ENCODE assay signal across 8 cellular contexts in the genomic region with DNA sequence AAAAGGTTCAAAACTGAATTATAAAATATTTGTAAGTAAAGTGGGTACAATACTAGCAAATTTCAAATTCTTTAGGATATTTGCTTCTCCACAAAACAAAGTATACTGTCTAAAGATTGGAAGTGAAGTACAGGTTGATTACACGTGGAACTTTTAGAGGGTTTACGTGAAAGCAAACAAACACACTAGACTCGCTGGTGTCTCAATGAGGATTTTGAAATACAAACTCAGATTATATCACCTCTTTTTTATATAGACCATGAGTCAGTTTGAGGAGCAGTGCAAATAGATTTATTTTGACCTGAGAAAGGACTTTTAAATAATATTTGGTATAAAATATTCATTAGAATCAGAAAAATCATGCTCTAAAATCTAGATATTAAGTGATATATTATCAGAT.
"Had no signal": no experiment of that assay in that cellular context is flagged by ENCODE, and none has a peak within 500 bp of the region (broad histone marks: within the 10 kb centered on the region; RNA-seq: fewer than 3 reads in every experiment).

No MANE protein-coding gene starts in this region.

- DNase-seq: GDM1, GF-D8 had no signal

- H3K4me3 ChIP-seq: GM12878 had no signal

- FAIRE-seq: G401.6, GM12878, GM12891, GM12892, GM18507, GM19239 had no signal

- ATAC-seq: GM12878 had no signal
